Comparison of ENCODE assay signal across 2 cellular contexts in the genomic region with DNA sequence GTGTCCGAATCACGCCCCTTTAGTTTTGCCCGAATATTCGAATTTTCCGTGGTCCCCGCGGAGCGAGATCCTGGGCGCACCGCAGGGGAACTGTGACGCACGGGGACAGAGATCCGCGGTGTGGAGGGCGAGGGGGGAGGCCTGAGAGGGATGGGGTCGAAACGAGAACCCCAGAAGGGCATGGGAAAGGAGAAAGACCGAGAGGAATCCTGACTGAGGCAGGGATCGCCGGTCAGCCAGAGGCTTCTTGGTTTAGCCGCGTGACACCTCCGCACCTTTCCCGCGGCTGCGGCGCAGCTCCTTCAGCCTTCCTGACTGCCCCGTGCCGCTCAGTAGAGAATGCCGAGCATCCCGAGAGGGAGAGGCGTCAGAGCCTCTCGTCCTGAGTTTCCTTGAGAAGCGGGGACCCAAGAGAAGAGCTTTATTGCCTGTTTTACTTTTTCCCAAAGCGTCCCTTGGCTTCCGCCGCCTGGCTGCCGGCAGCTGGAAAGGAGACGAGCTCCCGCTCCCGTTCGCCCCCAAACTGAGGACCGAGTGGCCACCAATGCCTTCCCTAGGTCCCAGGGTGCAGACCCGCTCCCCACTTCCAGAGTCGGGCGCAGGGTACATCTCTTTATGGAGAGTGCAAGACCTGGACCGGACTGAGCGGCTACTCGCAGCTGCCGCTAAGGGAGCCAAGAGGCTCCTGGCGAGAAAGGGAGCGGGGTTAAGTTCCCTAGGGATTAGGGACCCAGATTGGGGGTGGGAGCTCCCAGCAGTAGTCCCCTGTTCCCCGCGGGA.
TF ChIP-seq lines count a peak whose summit lies in the region.

No MANE protein-coding gene starts in this region.

TF ChIP-seq in GM23338, 12 proteins besides CTCF, POLR2A, EP300 and RAD21:
- TF ChIP-seq EZH2 (IDR thresholded peaks at IDR 0.05; ENCODE audit: low read depth, unreplicated experiment) (peak; percentile 57), NANOG (IDR thresholded peaks at IDR 0.05; ENCODE audit: borderline replicate concordance) (no peak)
TF ChIP-seq in GM23338: peak in this region for 1.

TF ChIP-seq in IMR-90, 13 proteins besides CTCF, POLR2A, EP300 and RAD21:
- TF ChIP-seq MAFK (IDR thresholded peaks at IDR 0.05; ENCODE audit: low read depth, low read length) (no peak), RCOR1 (IDR thresholded peaks at IDR 0.05; ENCODE audit: insufficient replicate concordance, low read length) (no peak), SMC3 (IDR thresholded peaks at IDR 0.05; ENCODE audit: low read depth, low read length) (no peak), CEBPB (IDR thresholded peaks at IDR 0.05; ENCODE audit: low read depth, low read length) (no peak), BHLHE40 (IDR thresholded peaks at IDR 0.05; ENCODE audit: low read depth, low read length) (no peak), MAZ (IDR thresholded peaks at IDR 0.05; ENCODE audit: borderline replicate concordance, low read depth, low read length) (no peak), MXI1 (IDR thresholded peaks at IDR 0.05; ENCODE audit: borderline replicate concordance, low read depth, low read length) (no peak), FOS (IDR thresholded peaks at IDR 0.05; ENCODE audit: low read depth, low read length) (no peak), CHD1 (IDR thresholded peaks at IDR 0.05; ENCODE audit: low read depth, low read length) (no peak), ELK1 (IDR thresholded peaks at IDR 0.05; ENCODE audit: borderline replicate concordance, low read depth, low read length) (no peak), NFE2L2 (IDR thresholded peaks at IDR 0.05; ENCODE audit: low read depth, low read length) (no peak), USF2 (IDR thresholded peaks at IDR 0.05; ENCODE audit: low read depth, low read length) (no peak), RFX5 (IDR thresholded peaks at IDR 0.05; ENCODE audit: low read depth, low read length) (no peak)
TF ChIP-seq in IMR-90: peak in this region for 0.
